15 cellular contexts compared by ENCODE assay signal in genomic region chr16:79317521-79317920, GRCh38.
"Had no signal": no experiment of that assay in that cellular context is flagged by ENCODE, and none has a peak within 500 bp of the region (broad histone marks: within the 10 kb centered on the region; RNA-seq: fewer than 3 reads in every experiment).

No MANE protein-coding gene starts in this region.

- H3K27ac ChIP-seq: right atrium auricular region, skin epidermis had no signal

- H3K4me3 ChIP-seq: right atrium auricular region, skin epidermis had no signal

- H3K36me3 ChIP-seq: right atrium auricular region had no signal

- H3K9me3 Mint-ChIP-seq: activated naive CD4-positive, alpha-beta T cell treated with anti-CD3 and anti-CD28 coated beads, Interleukin-2, amount 10 ng/mL, durations not matched to agents 7 days and 5 days; naive thymus-derived CD8-positive, alpha-beta T cell; stimulated activated naive CD8-positive, alpha-beta T cell treated with anti-CD3 and anti-CD28 coated beads, Interleukin-15, Interleukin-2, amounts not matched to agents 100 ng/mL and 50 ng/mL, for 24 hours; type B pancreatic cell had no signal

- H3K4me3 Mint-ChIP-seq: activated naive CD4-positive, alpha-beta T cell treated with anti-CD3 and anti-CD28 coated beads, Interleukin-2, amount 10 ng/mL, durations not matched to agents 7 days and 5 days; naive thymus-derived CD8-positive, alpha-beta T cell; stimulated activated naive CD8-positive, alpha-beta T cell treated with anti-CD3 and anti-CD28 coated beads, Interleukin-15, Interleukin-2, amounts not matched to agents 100 ng/mL and 50 ng/mL, for 24 hours; T-helper 17 cell; type B pancreatic cell had no signal

- H3K4me1 ChIP-seq: right atrium auricular region had no signal

- H3K36me3 Mint-ChIP-seq: activated naive CD4-positive, alpha-beta T cell treated with anti-CD3 and anti-CD28 coated beads, Interleukin-2, amount 10 ng/mL, durations not matched to agents 7 days and 5 days; naive thymus-derived CD8-positive, alpha-beta T cell; type B pancreatic cell had no signal

- H3K27ac Mint-ChIP-seq: activated naive CD4-positive, alpha-beta T cell treated with anti-CD3 and anti-CD28 coated beads, Interleukin-2, amount 10 ng/mL, durations not matched to agents 7 days and 5 days; naive thymus-derived CD8-positive, alpha-beta T cell; progenitor cell of endocrine pancreas; T-helper 17 cell; type B pancreatic cell had no signal

- ATAC-seq: naive thymus-derived CD8-positive, alpha-beta T cell; T-helper 17 cell had no signal

- DNase-seq: activated CD4-positive, alpha-beta T cell treated with anti-CD3 and anti-CD28 coated beads, Interleukin-2, amount 50 U/mL, for 48 hours; activated CD8-positive, alpha-beta memory T cell treated with anti-CD3 and anti-CD28 coated beads, Interleukin-2, amount 50 U/mL, for 4 hours; activated naive CD4-positive, alpha-beta T cell treated with anti-CD3 and anti-CD28 coated beads, Interleukin-2, amount 10 ng/mL, durations not matched to agents 7 days and 5 days; mesenchymal stem cell; naive thymus-derived CD8-positive, alpha-beta T cell; nucleus accumbens; SIG-M5; stimulated activated CD4-positive, alpha-beta T cell treated with anti-CD3 and anti-CD28 coated beads, Interleukin-15, amount 100 ng/mL, for 24 hours; stimulated activated CD4-positive, alpha-beta T cell treated with anti-CD3 and anti-CD28 coated beads, Interleukin-4, amount 100 ng/mL, for 1 hour; T-helper 17 cell had no signal

- H3K9me3 ChIP-seq: right atrium auricular region had no signal

- H3K27me3 ChIP-seq: right atrium auricular region had no signal
